Comparison of ENCODE assay signal across 8 cellular contexts in genomic region chr5:78908173-78908901, GRCh38.
DNase-seq lines count a peak whose midpoint lies in the region; ATAC-seq and TF ChIP-seq lines count a peak whose summit lies in the region.

No MANE protein-coding gene starts in this region.

- peak; percentile 65 for DNase-seq in AG10803 (ENCODE audit: low read depth)
- peak; percentile 86 for DNase-seq in NCI-H1092 treated with DMSO at 0.1 percent for 48 hours (lab: John Stamatoyannopoulos, UW)
- DNase-seq in adrenal gland = peak; percentile 24 to 76 (median 33)
- peak in 31 of 51 donors; percentile 5 to 75 (median 35) for DNase-seq in hypothalamus (lab: John Stamatoyannopoulos, UW)
- no peak for DNase-seq in spleen
- DNase-seq in GM13977 (ENCODE audit: low spot score) = no peak
- DNase-seq in NK-92 (lab: John Stamatoyannopoulos, UW; ENCODE audit: unreplicated experiment) = no peak

- H3K4me1 ChIP-seq in adrenal gland (replicated peaks in 1 of 2) = peaks cover 6% of the 10 kb centered on the region in 2 donors
- peaks cover 0 to 43% (median 26%) of the 10 kb centered on the region in 6 donors for H3K4me1 ChIP-seq in spleen

- H3K36me3 ChIP-seq in adrenal gland (replicated peaks in 1 of 2) = no peaks in the 10 kb centered on the region
- H3K36me3 ChIP-seq in spleen = no peaks in the 10 kb centered on the region

- in situ Hi-C loops in GM13977 (cut with MboI; ENCODE audit: low pct_unique_long_range_greater_than_20kb, low sequenced_read_pairs, unreplicated experiment) = no loop called here

- intact Hi-C loops in adrenal gland (cut with DNase I) (no loop called here), spleen (cut with DNase I; ENCODE audit: low total_unique reads) (no loop called here)

- H3K4me3 ChIP-seq in AG10803 (ENCODE audit: low read length) (peak overlapping the region; percentile 47), adrenal gland (peak overlapping the region in 1 of 4 donors; percentile 12), spleen (peak overlapping the region in 1 of 8 donors; percentile 6)

- H3K9me3 ChIP-seq in adrenal gland (replicated peaks in 1 of 3) (no peaks in the 10 kb centered on the region), spleen (no peaks in the 10 kb centered on the region)

- TF ChIP-seq POLR2A in adrenal gland (IDR thresholded peaks at IDR 0.05) (peak in 1 of 2 donors; percentile 27), spleen (IDR thresholded peaks at IDR 0.05) (no peak)

- no peak for ATAC-seq in HG03469 (IDR thresholded peaks at IDR 0.05; ENCODE audit: unreplicated experiment)

- TF ChIP-seq CTCF in AG10803 (conservative IDR thresholded peaks at IDR 0.05; ENCODE audit: low read length) = peak; percentile 3; the same call in 1 of the 2 replicates
- TF ChIP-seq CTCF in adrenal gland (IDR thresholded peaks at IDR 0.05) = peak in 1 of 6 experiments; percentile 9
- no peak for TF ChIP-seq CTCF in spleen (IDR thresholded peaks at IDR 0.05 in 8 of 11, conservative IDR thresholded peaks at IDR 0.05 in 3 of 11)
- no peak for TF ChIP-seq CTCF in GM13977 (IDR thresholded peaks at IDR 0.05; ENCODE audit: extremely low read depth, insufficient read depth, missing control alignments)

- 10 to 26% (median 14%) methylated on average over 10 of the region's 10 CpGs for WGBS in adrenal gland, 4 donors
- 11 to 20% (median 16%) methylated on average over 10 of the region's 10 CpGs for WGBS in spleen, 5 donors

- H3K27ac ChIP-seq in adrenal gland = no peak overlapping the region
- peak overlapping the region in 5 of 8 donors; percentile 8 to 47 (median 19) for H3K27ac ChIP-seq in spleen

- H3K27me3 ChIP-seq in adrenal gland = no peaks in the 10 kb centered on the region
- H3K27me3 ChIP-seq in spleen (replicated peaks in 1 of 7) = no peaks in the 10 kb centered on the region

Comparison
In these comparisons a context has a peak if more than half of its experiments do, and no peak if none do; other contexts are left out.
1. DNase-seq: peak in AG10803 (single experiment), NCI-H1092 treated with DMSO at 0.1 percent for 48 hours (single experiment), adrenal gland (7 of 7) and hypothalamus (31 of 51); none in spleen (single experiment), GM13977 (single experiment) and NK-92 (single experiment).
2. H3K27ac ChIP-seq: peak in spleen (5 of 8); none in adrenal gland (0 of 5).